ENCODE assay signal across 8 cellular contexts in genomic region chr15:50876989-50877360, GRCh38. TPM values are rescaled to one million over a fixed set of nuclear protein-coding genes. Genes with fewer than 3 reads are reported as not detected.
DNase-seq lines count a peak whose midpoint lies in the region; ATAC-seq and TF ChIP-seq lines count a peak whose summit lies in the region.

No MANE protein-coding gene starts in this region.

- H3K27me3 Mint-ChIP-seq in H9 (ENCODE audit: low read depth), result peaks cover under 1% of the 10 kb centered on the region

- H3T11ph ChIP-seq in H9 (ENCODE audit: low read length), result no peak overlapping the region

- H3K23me2 ChIP-seq in H9 (ENCODE audit: insufficient read length, low read depth, low read length, poor library complexity, severe bottlenecking), result no peaks in the 10 kb centered on the region

- no peaks in the 10 kb centered on the region for H3K36me3 Mint-ChIP-seq in H9 (ENCODE audit: insufficient read depth in 1 of 3, low read depth in 3 of 3)

- H3K9me3 ChIP-seq in H9 (ENCODE audit: control insufficient read depth, low read depth, low read length), result no peaks in the 10 kb centered on the region
- no peaks in the 10 kb centered on the region for H3K9me3 ChIP-seq in lower lobe of right lung

- no peak overlapping the region for H2AK5ac ChIP-seq in H9 (ENCODE audit: insufficient read length, low read length)

- H3K9me3 Mint-ChIP-seq in H9, result no peaks in the 10 kb centered on the region

- H3K9ac ChIP-seq in H9 (ENCODE audit: extremely low read depth, insufficient read length, low read length), result no peak overlapping the region

- H2BK20ac ChIP-seq in H9 (ENCODE audit: low read depth, low read length, poor library complexity, severe bottlenecking), result no peak overlapping the region

- H3K27ac ChIP-seq in H9 (ENCODE audit: insufficient read length, low read depth, low read length) (no peak overlapping the region), dorsolateral prefrontal cortex (peak overlapping the region in 20 of 59 donors; percentile 4 to 72 (median 39)), lower lobe of right lung (no peak overlapping the region)

- H2BK15ac ChIP-seq in H9 (ENCODE audit: low read depth, low read length), result no peak overlapping the region

- H3K56ac ChIP-seq in H9 (ENCODE audit: insufficient read length, low read depth, low read length), result no peak overlapping the region

- H3K4me2 ChIP-seq in H9 (ENCODE audit: insufficient read depth, insufficient read length, low read length), result peak overlapping the region; percentile 20

- no peaks in the 10 kb centered on the region for H4K20me1 ChIP-seq in H9 (ENCODE audit: control insufficient read depth, insufficient read depth, insufficient read length)

- no peaks in the 10 kb centered on the region for H3K27me3 ChIP-seq in H9 (ENCODE audit: insufficient read depth, low read length)
- H3K27me3 ChIP-seq in dorsolateral prefrontal cortex, result no peaks in the 10 kb centered on the region
- H3K27me3 ChIP-seq in lower lobe of right lung (ENCODE audit: low read depth), result no peaks in the 10 kb centered on the region

- no peak overlapping the region for H2BK120ac ChIP-seq in H9 (ENCODE audit: low read depth, low read length, poor library complexity, severe bottlenecking)

- H3K23ac ChIP-seq in H9 (ENCODE audit: insufficient read length, low read depth, low read length), result no peak overlapping the region

- DNase-seq in AG09319 (ENCODE audit: extremely low read depth, low read depth), result peak; percentile 86
- DNase-seq in H9, result peak; percentile 85
- peak; percentile 3 for DNase-seq in NCI-H524 treated with DMSO at 0.1 percent for 48 hours (lab: John Stamatoyannopoulos, UW)
- peak; percentile 51 to 58 for DNase-seq in activated CD4-positive, alpha-beta T cell treated with anti-CD3 and anti-CD28 coated beads, Interleukin-2, amount 50 U/mL, for 4 hours
- DNase-seq in dorsolateral prefrontal cortex, result peak in 8 of 10 donors; percentile 55 to 82 (median 60)
- DNase-seq in lower lobe of right lung, result no peak
- DNase-seq in stimulated activated CD4-positive, alpha-beta T cell treated with anti-CD3 and anti-CD28 coated beads, Interleukin-4, amount 100 ng/mL, for 4 hours, result peak; percentile 50 to 51

- no peak overlapping the region for H3K4ac ChIP-seq in H9 (ENCODE audit: low read depth, low read length)

- TF ChIP-seq CTCF in AG09319 (IDR thresholded peaks at IDR 0.05; ENCODE audit: low read depth, low read length), result peak; percentile 99
- peak; percentile 92 for TF ChIP-seq CTCF in H9 (conservative IDR thresholded peaks at IDR 0.05)
- TF ChIP-seq CTCF in dorsolateral prefrontal cortex (IDR thresholded peaks at IDR 0.05 in 54 of 56, conservative IDR thresholded peaks at IDR 0.05 in 2 of 56; ENCODE audit: low read depth in 1 of 56, partially characterized antibody in 56 of 56), result peak; percentile 89 to 99 (median 95)
- TF ChIP-seq CTCF in lower lobe of right lung (IDR thresholded peaks at IDR 0.05), result peak; percentile 95

- peak overlapping the region; percentile 8 to 68 (median 49) for H3K4me3 ChIP-seq in dorsolateral prefrontal cortex
- H3K4me3 ChIP-seq in lower lobe of right lung, result peak overlapping the region; percentile 50

- H3K4me1 ChIP-seq in H9 (ENCODE audit: insufficient read depth, low read length), result no peaks in the 10 kb centered on the region
- peaks cover 9% of the 10 kb centered on the region for H3K4me1 ChIP-seq in lower lobe of right lung

- no peak overlapping the region for H3K14ac ChIP-seq in H9 (ENCODE audit: insufficient read depth, low read length)

- no peaks in the 10 kb centered on the region for H3K79me1 ChIP-seq in H9 (ENCODE audit: insufficient read depth, low read depth, low read length, poor library complexity, severe bottlenecking)

- intact Hi-C loops in dorsolateral prefrontal cortex (cut with DNase I), result loop anchor here (1.0 to 10.0 kb wide), 5 partner anchors 31 to 202 kb away; partner anchors contain the start of genes TRPM7 (in 2 of the 2), AP4E1 (in 1 of the 2) and SPPL2A (in 1 of the 2)
- intact Hi-C loops in lower lobe of right lung (cut with DNase I), result loop anchor here (10.0 kb wide), 1 partner anchor 192 kb away; the partner anchor contains the start of gene TRPM7

- no peaks in the 10 kb centered on the region for H3K36me3 ChIP-seq in lower lobe of right lung

- H3K4me3 Mint-ChIP-seq in H9, result no peak overlapping the region

- no peak overlapping the region for H2BK12ac ChIP-seq in H9 (ENCODE audit: insufficient read length, low read depth, low read length)

- H3K27ac Mint-ChIP-seq in H9, result peak overlapping the region in 1 of 3 experiments; percentile 72; a peak in 2 of 7 replicates

- no peak overlapping the region for H3K18ac ChIP-seq in H9 (ENCODE audit: insufficient read length, low read depth, low read length)

- H4K8ac ChIP-seq in H9 (replicated peaks; ENCODE audit: insufficient read length, low read depth, low read length), result no peak overlapping the region

- H3K79me2 ChIP-seq in H9 (ENCODE audit: insufficient read depth, low read length), result no peaks in the 10 kb centered on the region

- WGBS in H9 (ENCODE audit: extremely low coverage, insufficient read length, low lambda C conversion rate), result no CpG with 5 or more reads among the region's 8 CpGs

- no peak overlapping the region for H4K91ac ChIP-seq in H9 (ENCODE audit: insufficient read length, low read depth, low read length)

- H4K5ac ChIP-seq in H9 (ENCODE audit: insufficient read length, low read depth, low read length), result no peak overlapping the region

- no peak overlapping the region for H2BK5ac ChIP-seq in H9 (ENCODE audit: insufficient read length, low read length)

- peaks cover 4 to 5% of the 10 kb centered on the region in 2 experiments; a peak in 3 of 4 replicates for H3K4me1 Mint-ChIP-seq in H9

- peak; percentile 83 to 86 for ATAC-seq in lower lobe of right lung
- ATAC-seq in HG03097 (IDR thresholded peaks at IDR 0.05; ENCODE audit: low FRiP score, unreplicated experiment), result no peak

- peak overlapping the region; percentile 58 for H2AFZ ChIP-seq in H9 (ENCODE audit: low read length)

RNA-seq across cellular contexts. Expression of gene AP4E1, which starts 31.5 kb away (rescaled TPM):
- 13.8 and 14.0 TPM in 2 replicates for total RNA-seq in H9 (2021)
- total RNA-seq in dorsolateral prefrontal cortex, result 10 to 100 TPM in 97 of 120 experiments, 1 to 10 TPM in 23; 7.4 to 15.4 (median 11.5) TPM
- 11.3 TPM for total RNA-seq in lower lobe of right lung
